1 cellular context compared by ENCODE assay signal in the genomic region with DNA sequence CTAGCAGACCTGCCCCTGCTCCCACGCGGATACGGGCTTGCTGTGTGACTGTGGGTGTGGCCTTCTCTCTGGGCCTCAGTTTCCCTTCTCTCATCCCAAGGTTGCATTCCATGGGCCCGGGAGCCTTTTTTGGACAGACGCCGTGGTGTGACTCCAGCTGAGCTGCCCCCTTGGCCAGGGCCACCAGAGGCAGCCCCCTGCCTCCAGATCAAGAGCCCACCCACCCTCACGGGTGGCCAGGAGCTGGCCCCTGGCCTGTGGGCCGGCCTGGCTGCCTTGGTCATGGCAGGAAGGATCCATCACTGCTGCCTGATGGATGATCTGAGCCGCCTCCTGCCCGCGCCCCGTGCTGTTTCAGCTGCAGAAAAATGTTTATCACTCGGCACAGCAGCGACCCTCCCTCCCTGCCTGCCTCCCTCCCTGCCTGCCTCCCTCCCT.
TF ChIP-seq lines count a peak whose summit lies in the region.

No MANE protein-coding gene starts in this region.

TF ChIP-seq in HepG2, 621 proteins besides CTCF, POLR2A, EP300 and RAD21 (continued from another document):
- TF ChIP-seq HNRNPK (IDR thresholded peaks at IDR 0.05; ENCODE audit: low read depth, low read length, poor library complexity, severe bottlenecking) (peak; percentile 71), ZFP36L1 (CRISPR knock-in tag; IDR thresholded peaks at IDR 0.05) (no peak), SUZ12 (IDR thresholded peaks at IDR 0.05; ENCODE audit: low read depth, low read length) (no peak), ZNF530 (CRISPR knock-in tag; IDR thresholded peaks at IDR 0.05; ENCODE audit: low read depth) (no peak), ZNF788 (CRISPR knock-in tag; IDR thresholded peaks at IDR 0.05; ENCODE audit: borderline replicate concordance) (no peak), GTF2F1 (IDR thresholded peaks at IDR 0.05; ENCODE audit: low read length) (no peak)
- TF ChIP-seq, protein P1, sequence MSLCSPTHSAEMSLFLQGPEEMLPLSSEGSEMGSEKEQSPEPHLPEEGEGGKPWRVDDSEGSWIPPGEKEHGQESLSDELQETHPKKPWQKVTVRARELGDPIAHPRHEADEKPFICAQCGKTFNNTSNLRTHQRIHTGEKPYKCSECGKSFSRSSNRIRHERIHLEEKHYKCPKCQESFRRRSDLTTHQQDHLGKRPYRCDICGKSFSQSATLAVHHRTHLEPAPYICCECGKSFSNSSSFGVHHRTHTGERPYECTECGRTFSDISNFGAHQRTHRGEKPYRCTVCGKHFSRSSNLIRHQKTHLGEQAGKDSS (CRISPR knock-in tag; IDR thresholded peaks at IDR 0.05; ENCODE audit: borderline replicate concordance, low read depth): no peak
- TF ChIP-seq, protein P2, sequence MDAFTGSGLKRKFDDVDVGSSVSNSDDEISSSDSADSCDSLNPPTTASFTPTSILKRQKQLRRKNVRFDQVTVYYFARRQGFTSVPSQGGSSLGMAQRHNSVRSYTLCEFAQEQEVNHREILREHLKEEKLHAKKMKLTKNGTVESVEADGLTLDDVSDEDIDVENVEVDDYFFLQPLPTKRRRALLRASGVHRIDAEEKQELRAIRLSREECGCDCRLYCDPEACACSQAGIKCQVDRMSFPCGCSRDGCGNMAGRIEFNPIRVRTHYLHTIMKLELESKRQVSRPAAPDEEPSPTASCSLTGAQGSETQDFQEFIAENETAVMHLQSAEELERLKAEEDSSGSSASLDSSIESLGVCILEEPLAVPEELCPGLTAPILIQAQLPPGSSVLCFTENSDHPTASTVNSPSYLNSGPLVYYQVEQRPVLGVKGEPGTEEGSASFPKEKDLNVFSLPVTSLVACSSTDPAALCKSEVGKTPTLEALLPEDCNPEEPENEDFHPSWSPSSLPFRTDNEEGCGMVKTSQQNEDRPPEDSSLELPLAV (CRISPR knock-in tag; conservative IDR thresholded peaks at IDR 0.05; ENCODE audit: low read depth): no peak
- TF ChIP-seq, protein P3, sequence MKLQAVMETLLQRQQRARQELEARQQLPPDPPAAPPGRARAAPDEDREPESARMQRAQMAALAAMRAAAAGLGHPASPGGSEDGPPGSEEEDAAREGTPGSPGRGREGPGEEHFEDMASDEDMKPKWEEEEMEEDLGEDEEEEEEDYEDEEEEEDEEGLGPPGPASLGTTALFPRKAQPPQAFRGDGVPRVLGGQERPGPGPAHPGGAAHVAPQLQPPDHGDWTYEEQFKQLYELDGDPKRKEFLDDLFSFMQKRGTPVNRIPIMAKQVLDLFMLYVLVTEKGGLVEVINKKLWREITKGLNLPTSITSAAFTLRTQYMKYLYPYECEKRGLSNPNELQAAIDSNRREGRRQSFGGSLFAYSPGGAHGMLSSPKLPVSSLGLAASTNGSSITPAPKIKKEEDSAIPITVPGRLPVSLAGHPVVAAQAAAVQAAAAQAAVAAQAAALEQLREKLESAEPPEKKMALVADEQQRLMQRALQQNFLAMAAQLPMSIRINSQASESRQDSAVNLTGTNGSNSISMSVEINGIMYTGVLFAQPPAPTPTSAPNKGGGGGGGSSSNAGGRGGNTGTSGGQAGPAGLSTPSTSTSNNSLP (IDR thresholded peaks at IDR 0.05; ENCODE audit: low read depth, low read length): no peak
TF ChIP-seq in HepG2: peak in this region for 2.
